ENCODE assay signal across 7 cellular contexts in the genomic region with DNA sequence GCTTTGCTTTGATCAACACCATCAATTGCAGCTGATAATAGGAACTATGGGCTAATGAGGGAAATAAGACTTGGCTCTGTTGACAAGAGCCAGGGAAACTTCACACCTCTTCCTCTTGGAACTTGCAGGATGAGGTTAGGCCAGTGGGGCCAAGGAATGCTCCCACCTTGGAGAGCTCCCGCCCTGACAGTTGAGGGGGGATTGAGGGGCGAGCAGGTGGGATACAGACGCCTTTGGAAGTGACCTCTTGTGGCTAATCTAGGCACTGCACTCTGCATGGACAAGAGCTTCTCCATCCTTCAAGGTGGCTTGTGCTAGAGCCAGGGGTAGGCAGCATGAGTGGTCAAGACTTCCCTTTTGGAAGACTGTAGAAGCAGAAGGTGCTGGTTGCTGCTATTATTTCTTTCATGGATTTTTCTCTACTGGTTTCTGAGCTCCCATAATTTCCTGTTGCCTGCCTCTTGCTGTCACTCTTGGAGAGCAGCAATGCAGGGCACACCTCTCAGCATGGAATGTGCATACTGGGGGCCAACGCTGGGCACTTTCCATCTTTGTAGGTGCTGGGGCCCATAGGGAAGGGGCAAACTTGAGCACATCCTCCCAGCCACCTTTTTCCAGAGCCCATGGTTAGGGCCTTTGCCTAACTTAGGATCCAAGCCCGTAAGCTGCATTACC. TPM values are rescaled to one million over a fixed set of nuclear protein-coding genes. Genes with fewer than 3 reads are reported as not detected.
A peak's percentile ranks its signal among the peaks of the same experiment; 100 is the strongest.
DNase-seq lines count a peak whose midpoint lies in the region; ATAC-seq and TF ChIP-seq lines count a peak whose summit lies in the region.

No MANE protein-coding gene starts in this region.

- H3K4me2 ChIP-seq in DOHH2 (ENCODE audit: low read length): peak overlapping the region; percentile 86

- no peaks in the 10 kb centered on the region for H3K27me3 Mint-ChIP-seq in WTC11 (ENCODE audit: low read depth)
- peaks cover 0 to 4% (median 0%) of the 10 kb centered on the region in 5 donors for H3K27me3 Mint-ChIP-seq in naive thymus-derived CD4-positive, alpha-beta T cell

- CTCF ChIA-PET in WTC11 (lab: Charles Lee): interaction anchor here (0.6 to 15.6 kb wide), 72 partner anchors 8 to 979 kb away, joined by 3 to 762 read pairs (median 6); partner anchors contain the start of genes FAM222B, IFT20, MYO18A and NEK8
- CTCF ChIA-PET in naive thymus-derived CD4-positive, alpha-beta T cell (lab: Charles Lee): interaction anchor here (0.6 to 5.2 kb wide), 13 partner anchors 10 to 313 kb away, joined by 3 to 36 read pairs (median 4); partner anchors contain the start of genes DHRS13 and TLCD1

- H3K4me3 Mint-ChIP-seq in WTC11: no peak overlapping the region
- H3K4me3 Mint-ChIP-seq in naive thymus-derived CD4-positive, alpha-beta T cell: peak overlapping the region in 2 of 10 donors; percentile 29 to 38

- peak; percentile 76 for DNase-seq in HuH-7 (ENCODE audit: low spot score)
- peak; percentile 93 for DNase-seq in WTC11 (ENCODE audit: low spot score)
- peak in 5 of 10 donors; percentile 43 to 60 (median 47) for DNase-seq in dorsolateral prefrontal cortex
- DNase-seq in naive thymus-derived CD4-positive, alpha-beta T cell: peak in 7 of 9 donors; percentile 29 to 44 (median 38)
- DNase-seq in ureter (ENCODE audit: low spot score): peak; percentile 64

- peak; percentile 3 for ATAC-seq in WTC11
- no peak for ATAC-seq in naive thymus-derived CD4-positive, alpha-beta T cell
- ATAC-seq in GM21423 (IDR thresholded peaks at IDR 0.05; ENCODE audit: unreplicated experiment): no peak

- peaks cover 27% of the 10 kb centered on the region for H3K79me2 ChIP-seq in DOHH2 (ENCODE audit: control insufficient read depth, low read length)

- H3K4me3 ChIP-seq in DOHH2 (ENCODE audit: low read length) (peak overlapping the region; percentile 80), dorsolateral prefrontal cortex (peak overlapping the region in 6 of 59 donors; percentile 4 to 94 (median 86))
- no peak overlapping the region for H3K4me3 ChIP-seq in naive thymus-derived CD4-positive, alpha-beta T cell (ENCODE audit: low read length)

- H3K4me1 Mint-ChIP-seq in WTC11: peaks cover 15% of the 10 kb centered on the region
- peaks cover 0 to 11% (median 2%) of the 10 kb centered on the region in 7 donors for H3K4me1 Mint-ChIP-seq in naive thymus-derived CD4-positive, alpha-beta T cell

- H3K9me2 ChIP-seq in DOHH2 (replicated peaks; ENCODE audit: control insufficient read depth, low read length): no peaks in the 10 kb centered on the region

- peaks cover 20% of the 10 kb centered on the region for H3K36me3 ChIP-seq in DOHH2 (ENCODE audit: control insufficient read depth, low read length)
- peaks cover 0 to 23% (median 0%) of the 10 kb centered on the region in 3 experiments for H3K36me3 ChIP-seq in naive thymus-derived CD4-positive, alpha-beta T cell (ENCODE audit: control insufficient read depth in 2 of 3, insufficient read depth in 3 of 3, low read length in 3 of 3)

- H3K27me3 ChIP-seq in DOHH2 (ENCODE audit: control insufficient read depth, low read length): no peaks in the 10 kb centered on the region
- no peaks in the 10 kb centered on the region for H3K27me3 ChIP-seq in dorsolateral prefrontal cortex
- no peaks in the 10 kb centered on the region for H3K27me3 ChIP-seq in naive thymus-derived CD4-positive, alpha-beta T cell (ENCODE audit: control insufficient read depth in 2 of 2, insufficient read depth in 2 of 2, low read length in 2 of 2)

- peaks cover 5% of the 10 kb centered on the region for H4K20me1 ChIP-seq in DOHH2 (ENCODE audit: control insufficient read depth, insufficient read depth, low read depth, low read length)

- peak; percentile 91 for TF ChIP-seq CTCF in DOHH2 (IDR thresholded peaks at IDR 0.05; ENCODE audit: low read depth, low read length, poor library complexity, severe bottlenecking)
- TF ChIP-seq CTCF in WTC11 (IDR thresholded peaks at IDR 0.05): peak; percentile 95
- TF ChIP-seq CTCF in dorsolateral prefrontal cortex (IDR thresholded peaks at IDR 0.05 in 54 of 56, conservative IDR thresholded peaks at IDR 0.05 in 2 of 56; ENCODE audit: low read depth in 1 of 56, partially characterized antibody in 56 of 56): peak; percentile 65 to 96 (median 86)

- H3K27ac ChIP-seq in DOHH2 (ENCODE audit: low read depth, low read length) (no peak overlapping the region), dorsolateral prefrontal cortex (peak overlapping the region in 47 of 59 donors; percentile 15 to 100 (median 100))
- peak overlapping the region; percentile 65 for H3K27ac ChIP-seq in naive thymus-derived CD4-positive, alpha-beta T cell (ENCODE audit: low read depth, low read length)

- no peaks in the 10 kb centered on the region for H3K36me3 Mint-ChIP-seq in WTC11
- peaks cover 0 to 2% (median 0%) of the 10 kb centered on the region in 5 donors for H3K36me3 Mint-ChIP-seq in naive thymus-derived CD4-positive, alpha-beta T cell

- no peak overlapping the region; the same call in 1 of the 2 replicates for H3K27ac Mint-ChIP-seq in WTC11
- peak overlapping the region in 2 of 9 donors; percentile 71 to 75 for H3K27ac Mint-ChIP-seq in naive thymus-derived CD4-positive, alpha-beta T cell

- H3K4me1 ChIP-seq in DOHH2 (ENCODE audit: control insufficient read depth, low read length): peaks cover 16% of the 10 kb centered on the region
- peaks cover 11 to 13% of the 10 kb centered on the region in 2 donors for H3K4me1 ChIP-seq in naive thymus-derived CD4-positive, alpha-beta T cell (ENCODE audit: control insufficient read depth in 2 of 2, insufficient read depth in 2 of 2, low read length in 2 of 2)

- H3K9me3 ChIP-seq in DOHH2 (ENCODE audit: control insufficient read depth, insufficient read depth, low read length): no peaks in the 10 kb centered on the region
- no peaks in the 10 kb centered on the region for H3K9me3 ChIP-seq in naive thymus-derived CD4-positive, alpha-beta T cell (ENCODE audit: control insufficient read depth in 2 of 3, low read length in 3 of 3)

- POLR2A ChIA-PET in WTC11 (lab: Charles Lee): interaction anchor here (1.1 kb wide), 1 partner anchor 226 kb away, joined by 4 read pairs; no protein-coding TSS in a partner anchor
- POLR2A ChIA-PET in naive thymus-derived CD4-positive, alpha-beta T cell (lab: Charles Lee): interaction anchor here (0.9 to 12.3 kb wide), 10 partner anchors 11 to 341 kb away, joined by 3 to 183 read pairs (median 45); partner anchors contain the start of genes DHRS13, FLOT2, NEK8 and NUFIP2

- no peaks in the 10 kb centered on the region for H3K9me3 Mint-ChIP-seq in WTC11
- H3K9me3 Mint-ChIP-seq in naive thymus-derived CD4-positive, alpha-beta T cell: no peaks in the 10 kb centered on the region

- intact Hi-C loops in dorsolateral prefrontal cortex (cut with DNase I): loop anchor here (2.0 to 5.0 kb wide), 5 partner anchors 51 to 616 kb away; partner anchors contain the start of genes DHRS13 (in 2 of the 2), FAM222B (in 1 of the 2), IFT20 (in 1 of the 2) and TLCD1 (in 1 of the 2)
- intact Hi-C loops in naive thymus-derived CD4-positive, alpha-beta T cell (cut with micrococcal nuclease): loop anchor here (1.0 to 5.0 kb wide), 9 partner anchors 36 to 911 kb away; partner anchors contain the start of genes ABHD15 (in 2 of the 2), TP53I13 (in 2 of the 2), BLTP2 (in 1 of the 2) and NLK (in 1 of the 2)

- peaks cover 7% of the 10 kb centered on the region; the same call in 1 of the 2 replicates for H3F3A ChIP-seq in DOHH2 (ENCODE audit: control insufficient read depth, insufficient read depth)

TF ChIP-seq in WTC11, 78 proteins besides CTCF, POLR2A, EP300 and RAD21 (continues in another document):
- no peak for TF ChIP-seq ZNF281 (CRISPR knock-in tag; IDR thresholded peaks at IDR 0.05)
- TF ChIP-seq ELF4 (CRISPR knock-in tag; IDR thresholded peaks at IDR 0.05; ENCODE audit: low read depth): no peak
- TF ChIP-seq SP1 (CRISPR knock-in tag; conservative IDR thresholded peaks at IDR 0.05): 0 out of 2 replicates have a peak, but pooled peaks have one; percentile 23

RNA-seq across cellular contexts. Expression of gene PHF12, which starts 2.3 kb away (rescaled TPM):
- total RNA-seq in WTC11 (2021) (57.7 to 69.8 TPM (median 61.3 TPM) in 3 replicates), dorsolateral prefrontal cortex (10 to 100 TPM; 32.6 to 65.4 (median 44.1) TPM), ureter (69.4 TPM)
- 100 to 1,000 TPM in 4 of 5 experiments, 10 to 100 TPM in 1; 89.3 to 162 (median 134) TPM for total RNA-seq in naive thymus-derived CD4-positive, alpha-beta T cell
- 10 to 100 TPM in 1 of 2 donors, 1 to 10 TPM in 1; 6.2 to 21.8 TPM for polyA plus RNA-seq in naive thymus-derived CD4-positive, alpha-beta T cell

RNA-seq across cellular contexts. Expression of gene DHRS13, which starts 50.7 kb away (rescaled TPM):
- 26.5 to 29.5 TPM (median 28.5 TPM) in 3 replicates for total RNA-seq in WTC11 (2021)
- total RNA-seq in dorsolateral prefrontal cortex: 10 to 100 TPM in 61 of 120 experiments, 1 to 10 TPM in 59; 5.9 to 22.5 (median 10.1) TPM
- 10 to 100 TPM; 20.0 to 51.3 (median 30.4) TPM for total RNA-seq in naive thymus-derived CD4-positive, alpha-beta T cell
- polyA plus RNA-seq in naive thymus-derived CD4-positive, alpha-beta T cell: 10 to 100 TPM; 15.3 to 29.9 TPM
- total RNA-seq in ureter: 27.3 TPM

RNA-seq across cellular contexts. Expression of gene SEZ6, which starts 52.3 kb away (rescaled TPM):
- 1.4 to 3.0 TPM (median 1.6 TPM) in 3 replicates for total RNA-seq in WTC11 (2021)
- 10 to 100 TPM; 10.5 to 57.6 (median 32.5) TPM for total RNA-seq in dorsolateral prefrontal cortex
- 1 to 10 TPM in 1 of 5 experiments, under 1 TPM in 1, not detected in 3; 0.40 to 2.0 TPM for total RNA-seq in naive thymus-derived CD4-positive, alpha-beta T cell
- polyA plus RNA-seq in naive thymus-derived CD4-positive, alpha-beta T cell: under 1 TPM; 0.63 to 0.66 TPM
- total RNA-seq in ureter: not detected

RNA-seq across cellular contexts. Expression of gene FLOT2, which starts 56.0 kb away (rescaled TPM):
- total RNA-seq in WTC11 (2021): 139 to 153 TPM (median 144 TPM) in 3 replicates
- total RNA-seq in dorsolateral prefrontal cortex: 100 to 1,000 TPM in 84 of 120 experiments, 10 to 100 TPM in 36; 50.7 to 182 (median 108) TPM
- 100 to 1,000 TPM; 134 to 252 (median 191) TPM for total RNA-seq in naive thymus-derived CD4-positive, alpha-beta T cell
- polyA plus RNA-seq in naive thymus-derived CD4-positive, alpha-beta T cell: 100 to 1,000 TPM; 228 to 309 TPM
- 255 TPM for total RNA-seq in ureter
